In the genomic region with DNA sequence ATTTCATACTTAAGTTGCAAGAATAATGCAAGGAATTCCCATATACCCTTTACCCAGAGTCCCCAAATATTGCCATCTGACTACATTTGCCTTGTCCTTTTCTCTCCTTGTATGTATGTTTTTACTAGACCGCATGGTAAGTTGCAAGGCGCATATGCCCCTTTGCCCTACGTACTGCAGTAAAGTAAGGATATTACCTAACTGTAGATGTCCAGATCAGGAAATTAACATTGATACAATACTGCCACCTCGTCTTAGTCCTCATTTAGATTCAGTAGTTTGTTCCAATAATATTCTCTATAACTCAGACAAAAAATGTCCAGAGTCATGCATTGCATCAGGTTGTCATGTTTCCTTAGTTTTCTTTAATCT, we compare ENCODE assay signal across 19 cellular contexts. TPM values are rescaled to one million over a fixed set of nuclear protein-coding genes. Genes with fewer than 3 reads are reported as not detected.
DNase-seq lines count a peak whose midpoint lies in the region; ATAC-seq, FAIRE-seq and TF ChIP-seq lines count a peak whose summit lies in the region.
"Had no signal": no experiment of that assay in that cellular context is flagged by ENCODE, and none has a peak within 500 bp of the region (broad histone marks: within the 10 kb centered on the region; RNA-seq: fewer than 3 reads in every experiment).

No MANE protein-coding gene starts in this region.

- no peak for ATAC-seq in right cardiac atrium
- ATAC-seq: activated naive CD8-positive, alpha-beta T cell treated with anti-CD3 and anti-CD28 coated beads, Interleukin-2, amount 50 U/mL, for 24 hours had no signal

- H3K27me3 ChIP-seq in left ventricle myocardium inferior (ENCODE audit: low read depth) (no peaks in the 10 kb centered on the region), right cardiac atrium (ENCODE audit: control insufficient read depth, insufficient read depth) (no peaks in the 10 kb centered on the region), osteoblast (ENCODE audit: insufficient read depth, low read length) (no peaks in the 10 kb centered on the region), vagina (no peaks in the 10 kb centered on the region)
- H3K27me3 ChIP-seq: Peyer's patch had no signal

- FAIRE-seq in GM19239 (lab: Jason Lieb, UNC): no peak

- no peak overlapping the region for H2AFZ ChIP-seq in osteoblast (ENCODE audit: low read length)

- H3K9me3 Mint-ChIP-seq in endothelial cell (ENCODE audit: unreplicated experiment): no peaks in the 10 kb centered on the region
- H3K9me3 Mint-ChIP-seq: activated naive CD8-positive, alpha-beta T cell treated with anti-CD3 and anti-CD28 coated beads, Interleukin-2, amount 50 U/mL, for 24 hours; type B pancreatic cell had no signal

- DNase-seq in left ventricle myocardium inferior (no peak), right cardiac atrium (no peak), endothelial cell (ENCODE audit: low spot score) (no peak), osteoblast (ENCODE audit: insufficient read length, low spot score, missing footprints) (no peak), vagina (ENCODE audit: extremely low spot score in 2 of 2) (no peak), GM19239 (ENCODE audit: insufficient read length, low spot score) (no peak), amygdala (lab: John Stamatoyannopoulos, UW) (no peak)
- DNase-seq in stimulated activated CD4-positive, alpha-beta T cell treated with anti-CD3 and anti-CD28 coated beads, Interleukin-15, amount 100 ng/mL, for 24 hours: no peak
- DNase-seq: activated CD4-positive, alpha-beta T cell treated with anti-CD3 and anti-CD28 coated beads for 48 hours; activated naive CD8-positive, alpha-beta T cell treated with anti-CD3 and anti-CD28 coated beads, Interleukin-2, amount 50 U/mL, for 24 hours; caudate nucleus; effector CD4-positive, alpha-beta T cell; HCEC 1CT; KG1; NCI-H2171 treated with DMSO at 0.1 percent for 48 hours; occipital lobe had no signal

- H3K9me3 ChIP-seq in left ventricle myocardium inferior (replicated peaks) (no peaks in the 10 kb centered on the region), right cardiac atrium (ENCODE audit: control insufficient read depth, low read length) (no peaks in the 10 kb centered on the region), osteoblast (ENCODE audit: low read depth, low read length) (no peaks in the 10 kb centered on the region), vagina (no peaks in the 10 kb centered on the region)
- H3K9me3 ChIP-seq: Peyer's patch had no signal

- H3K4me2 ChIP-seq in osteoblast (ENCODE audit: insufficient read depth, low read length): peak overlapping the region; percentile 30

- peaks cover 27% of the 10 kb centered on the region for H3K4me1 Mint-ChIP-seq in endothelial cell (ENCODE audit: unreplicated experiment)

- H3K36me3 ChIP-seq in left ventricle myocardium inferior (peaks cover 18% of the 10 kb centered on the region), osteoblast (ENCODE audit: insufficient read depth, low read length) (peaks cover 31% of the 10 kb centered on the region), vagina (peaks cover 0 to 28% of the 10 kb centered on the region in 2 donors)

- peak overlapping the region; percentile 45 for H3K27ac ChIP-seq in left ventricle myocardium inferior (replicated peaks)
- H3K27ac ChIP-seq in right cardiac atrium (ENCODE audit: low read length): no peak overlapping the region
- H3K27ac ChIP-seq in osteoblast (ENCODE audit: low read depth, low read length): peak overlapping the region; percentile 65
- peak overlapping the region; percentile 45 for H3K27ac ChIP-seq in vagina
- H3K27ac ChIP-seq: Peyer's patch had no signal

- peak overlapping the region; percentile 17 for H3K4me3 Mint-ChIP-seq in endothelial cell (ENCODE audit: unreplicated experiment)
- H3K4me3 Mint-ChIP-seq: activated naive CD8-positive, alpha-beta T cell treated with anti-CD3 and anti-CD28 coated beads, Interleukin-2, amount 50 U/mL, for 24 hours; type B pancreatic cell had no signal

- WGBS in right cardiac atrium: 65% methylated on average over 4 of the region's 4 CpGs

- H3K4me1 ChIP-seq in left ventricle myocardium inferior (peaks cover 95% of the 10 kb centered on the region), right cardiac atrium (ENCODE audit: control insufficient read depth, insufficient read depth, low read length) (peaks cover 10% of the 10 kb centered on the region), osteoblast (ENCODE audit: insufficient read depth, low read length) (peaks cover 29% of the 10 kb centered on the region), vagina (peaks cover 96% of the 10 kb centered on the region)

- intact Hi-C loops in left ventricle myocardium inferior (cut with micrococcal nuclease): no loop called here
- intact Hi-C loops in right cardiac atrium (cut with DNase I): no loop called here
- intact Hi-C loops in vagina (cut with DNase I): no loop called here

- H3K27ac Mint-ChIP-seq in endothelial cell (ENCODE audit: unreplicated experiment): no peak overlapping the region
- H3K27ac Mint-ChIP-seq: activated naive CD8-positive, alpha-beta T cell treated with anti-CD3 and anti-CD28 coated beads, Interleukin-2, amount 50 U/mL, for 24 hours; type B pancreatic cell had no signal

- H3K27me3 Mint-ChIP-seq in endothelial cell (ENCODE audit: unreplicated experiment): no peaks in the 10 kb centered on the region
- H3K27me3 Mint-ChIP-seq: activated naive CD8-positive, alpha-beta T cell treated with anti-CD3 and anti-CD28 coated beads, Interleukin-2, amount 50 U/mL, for 24 hours; type B pancreatic cell had no signal

- H3K79me2 ChIP-seq in osteoblast (ENCODE audit: insufficient read depth, low read length): peaks cover 98% of the 10 kb centered on the region

- H3K36me3 Mint-ChIP-seq in endothelial cell (ENCODE audit: low read depth, unreplicated experiment): peaks cover 17% of the 10 kb centered on the region

- no peak for TF ChIP-seq POLR2A in vagina (IDR thresholded peaks at IDR 0.05)

- H3K4me3 ChIP-seq in left ventricle myocardium inferior: no peak overlapping the region
- H3K4me3 ChIP-seq in right cardiac atrium (ENCODE audit: low read length): no peak overlapping the region
- H3K4me3 ChIP-seq in osteoblast (ENCODE audit: insufficient read depth, low read length): no peak overlapping the region
- H3K4me3 ChIP-seq in vagina: peak overlapping the region; percentile 5
- H3K4me3 ChIP-seq: Peyer's patch, skin epidermis had no signal

- TF ChIP-seq CTCF in left ventricle myocardium inferior (IDR thresholded peaks at IDR 0.05; ENCODE audit: borderline replicate concordance): no peak
- TF ChIP-seq CTCF in endothelial cell (IDR thresholded peaks at IDR 0.05; ENCODE audit: unreplicated experiment): no peak
- TF ChIP-seq CTCF in osteoblast (IDR thresholded peaks at IDR 0.05; ENCODE audit: extremely low read depth, low read depth, low read length): no peak
- TF ChIP-seq CTCF in vagina (IDR thresholded peaks at IDR 0.05): no peak

- H4K20me1 ChIP-seq in osteoblast (ENCODE audit: insufficient read depth, low read length): peaks cover 56% of the 10 kb centered on the region

RNA-seq across cellular contexts. Expression of gene SAFB, which starts 9.3 kb away (rescaled TPM):
- total RNA-seq in left ventricle myocardium inferior (54.6 TPM), right cardiac atrium (10 to 100 TPM; 50.5 to 65.0 (median 61.8) TPM), endothelial cell (ENCODE audit: unreplicated experiment) (113 TPM), osteoblast (33.7 and 42.4 TPM in 2 replicates), vagina (145 TPM)
- polyA plus RNA-seq in right cardiac atrium: 48.4 TPM

RNA-seq across cellular contexts. Expression of gene SAFB2, which starts 9.7 kb away (rescaled TPM):
- total RNA-seq in left ventricle myocardium inferior: 40.5 TPM
- 10 to 100 TPM; 53.3 to 68.8 (median 63.1) TPM for total RNA-seq in right cardiac atrium
- 43.6 TPM for polyA plus RNA-seq in right cardiac atrium
- 85.5 TPM for total RNA-seq in endothelial cell (ENCODE audit: unreplicated experiment)
- 38.0 and 43.0 TPM in 2 replicates for total RNA-seq in osteoblast
- total RNA-seq in vagina: 85.4 TPM

RNA-seq across cellular contexts. Expression of gene MICOS13, which starts 48.1 kb away (rescaled TPM):
- 155 TPM for total RNA-seq in left ventricle myocardium inferior
- total RNA-seq in right cardiac atrium: 100 to 1,000 TPM; 132 to 175 (median 149) TPM
- 296 TPM for polyA plus RNA-seq in right cardiac atrium
- total RNA-seq in endothelial cell (ENCODE audit: unreplicated experiment): 23.6 TPM
- total RNA-seq in osteoblast: 21.0 and 25.9 TPM in 2 replicates
- 83.2 TPM for total RNA-seq in vagina

RNA-seq across cellular contexts. Expression of gene HSD11B1L, which starts 48.6 kb away (rescaled TPM):
- 4.5 TPM for total RNA-seq in left ventricle myocardium inferior
- 1 to 10 TPM; 4.3 to 7.1 (median 6.8) TPM for total RNA-seq in right cardiac atrium
- polyA plus RNA-seq in right cardiac atrium: 9.8 TPM
- 11.8 TPM for total RNA-seq in endothelial cell (ENCODE audit: unreplicated experiment)
- 12.1 and 14.8 TPM in 2 replicates for total RNA-seq in osteoblast
- total RNA-seq in vagina: 10.3 TPM

RNA-seq across cellular contexts. Expression of gene RPL36, which starts 57.9 kb away (rescaled TPM):
- total RNA-seq in left ventricle myocardium inferior (407 TPM), right cardiac atrium (100 to 1,000 TPM; 451 to 525 (median 478) TPM), endothelial cell (ENCODE audit: unreplicated experiment) (910 TPM), osteoblast (228 and 257 TPM in 2 replicates), vagina (703 TPM)
- polyA plus RNA-seq in right cardiac atrium: 727 TPM

Comparison
In these comparisons a context has a peak if more than half of its experiments do, and no peak if none do; other contexts are left out.
1. H3K4me3 ChIP-seq: peak in vagina (2 of 2); none in left ventricle myocardium inferior (single experiment), right cardiac atrium (single experiment) and osteoblast (single experiment).